Comparison of ENCODE assay signal across 2 cellular contexts in genomic region chr11:34355726-34356125, GRCh38.
TF ChIP-seq lines count a peak whose summit lies in the region.

No MANE protein-coding gene starts in this region.

TF ChIP-seq in IMR-90, 13 proteins besides CTCF, POLR2A, EP300 and RAD21:
- no peak for TF ChIP-seq MAZ (IDR thresholded peaks at IDR 0.05; ENCODE audit: borderline replicate concordance, low read depth, low read length)
- TF ChIP-seq, protein P1, sequence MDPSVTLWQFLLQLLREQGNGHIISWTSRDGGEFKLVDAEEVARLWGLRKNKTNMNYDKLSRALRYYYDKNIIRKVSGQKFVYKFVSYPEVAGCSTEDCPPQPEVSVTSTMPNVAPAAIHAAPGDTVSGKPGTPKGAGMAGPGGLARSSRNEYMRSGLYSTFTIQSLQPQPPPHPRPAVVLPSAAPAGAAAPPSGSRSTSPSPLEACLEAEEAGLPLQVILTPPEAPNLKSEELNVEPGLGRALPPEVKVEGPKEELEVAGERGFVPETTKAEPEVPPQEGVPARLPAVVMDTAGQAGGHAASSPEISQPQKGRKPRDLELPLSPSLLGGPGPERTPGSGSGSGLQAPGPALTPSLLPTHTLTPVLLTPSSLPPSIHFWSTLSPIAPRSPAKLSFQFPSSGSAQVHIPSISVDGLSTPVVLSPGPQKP (IDR thresholded peaks at IDR 0.05; ENCODE audit: borderline replicate concordance, low read depth, low read length), result no peak
- no peak for TF ChIP-seq BHLHE40 (IDR thresholded peaks at IDR 0.05; ENCODE audit: low read depth, low read length)
- TF ChIP-seq SMC3 (IDR thresholded peaks at IDR 0.05; ENCODE audit: low read depth, low read length), result no peak
- TF ChIP-seq MAFK (IDR thresholded peaks at IDR 0.05; ENCODE audit: low read depth, low read length), result no peak
- TF ChIP-seq NFE2L2 (IDR thresholded peaks at IDR 0.05; ENCODE audit: low read depth, low read length), result no peak
- no peak for TF ChIP-seq CEBPB (IDR thresholded peaks at IDR 0.05; ENCODE audit: low read depth, low read length)

TF ChIP-seq in H1, 55 proteins besides CTCF, POLR2A, EP300 and RAD21:
- 0 out of 2 replicates have a peak, but pooled peaks have one; percentile 6 for TF ChIP-seq TAF1 (IDR thresholded peaks at IDR 0.05; ENCODE audit: low read depth, low read length)
- TF ChIP-seq SAP30 (IDR thresholded peaks at IDR 0.05; ENCODE audit: insufficient read depth, insufficient replicate concordance, low read length), result no peak
